ENCODE assay signal across 8 cellular contexts in genomic region chr6:45930419-45931059, GRCh38.
A peak's percentile ranks its signal among the peaks of the same experiment; 100 is the strongest.
DNase-seq lines count a peak whose midpoint lies in the region; ATAC-seq and TF ChIP-seq lines count a peak whose summit lies in the region.

No MANE protein-coding gene starts in this region.

- H3K4me1 Mint-ChIP-seq in HFFc6 (ENCODE audit: low read depth) = no peaks in the 10 kb centered on the region
- H3K4me1 Mint-ChIP-seq in naive thymus-derived CD4-positive, alpha-beta T cell = peaks cover 0 to 5% (median 0%) of the 10 kb centered on the region in 7 donors

- no peak overlapping the region for H3K27ac Mint-ChIP-seq in HFFc6
- H3K27ac Mint-ChIP-seq in naive thymus-derived CD4-positive, alpha-beta T cell = no peak overlapping the region

- no peak overlapping the region for H3K4me3 ChIP-seq in naive thymus-derived CD4-positive, alpha-beta T cell (ENCODE audit: low read length)

- TF ChIP-seq CTCF in C4-2B (conservative IDR thresholded peaks at IDR 0.05) (peak; percentile 98), HFFc6 (IDR thresholded peaks at IDR 0.05) (peak; percentile 97)

- H3K27ac ChIP-seq in C4-2B = no peak overlapping the region
- H3K27ac ChIP-seq in naive thymus-derived CD4-positive, alpha-beta T cell (ENCODE audit: low read depth, low read length) = no peak overlapping the region

- H3K36me3 ChIP-seq in naive thymus-derived CD4-positive, alpha-beta T cell (ENCODE audit: control insufficient read depth in 2 of 3, insufficient read depth in 3 of 3, low read length in 3 of 3) = no peaks in the 10 kb centered on the region

- peaks cover 26% of the 10 kb centered on the region for H3K27me3 Mint-ChIP-seq in HFFc6 (ENCODE audit: insufficient read depth)
- H3K27me3 Mint-ChIP-seq in naive thymus-derived CD4-positive, alpha-beta T cell = peaks cover 0 to 4% (median 0%) of the 10 kb centered on the region in 5 donors

- POLR2A ChIA-PET in naive thymus-derived CD4-positive, alpha-beta T cell (lab: Charles Lee) = no interaction called here

- DNase-seq in HFFc6 = peak; percentile 45
- DNase-seq in NOMO-1 treated with dmso at 0.1 percent for 144 hours (lab: John Stamatoyannopoulos, UW; ENCODE audit: unreplicated experiment) = peak; percentile 15
- DNase-seq in activated T-cell treated with anti-CD3 and anti-CD28 coated beads for 1 hour (ENCODE audit: low read depth) = peak; percentile 38
- peak in 8 of 9 donors; percentile 28 to 55 (median 43) for DNase-seq in naive thymus-derived CD4-positive, alpha-beta T cell
- peak; percentile 45 for DNase-seq in stimulated activated naive CD4-positive, alpha-beta T cell treated with Interleukin-2 at 50 U/mL for 16 hours (lab: John Stamatoyannopoulos, UW)

- H3K4me3 Mint-ChIP-seq in HFFc6 = no peak overlapping the region
- no peak overlapping the region for H3K4me3 Mint-ChIP-seq in naive thymus-derived CD4-positive, alpha-beta T cell

- ATAC-seq in esophagus mucosa (peak; percentile 57), HG02588 (IDR thresholded peaks at IDR 0.05; ENCODE audit: unreplicated experiment) (no peak)
- ATAC-seq in naive thymus-derived CD4-positive, alpha-beta T cell = peak; percentile 71

- H3K36me3 Mint-ChIP-seq in HFFc6 (ENCODE audit: low read depth) = no peaks in the 10 kb centered on the region
- no peaks in the 10 kb centered on the region for H3K36me3 Mint-ChIP-seq in naive thymus-derived CD4-positive, alpha-beta T cell

- no peaks in the 10 kb centered on the region for H3K9me3 Mint-ChIP-seq in HFFc6
- no peaks in the 10 kb centered on the region for H3K9me3 Mint-ChIP-seq in naive thymus-derived CD4-positive, alpha-beta T cell

- intact Hi-C loops in naive thymus-derived CD4-positive, alpha-beta T cell (cut with micrococcal nuclease) = loop anchor here (1.0 to 10.0 kb wide), 7 partner anchors 81 to 1114 kb away; partner anchors contain the start of genes ADGRF1 (in 1 of the 2) and ENPP4 (in 1 of the 2)

- H3K4me1 ChIP-seq in naive thymus-derived CD4-positive, alpha-beta T cell (ENCODE audit: control insufficient read depth in 2 of 2, insufficient read depth in 2 of 2, low read length in 2 of 2) = no peaks in the 10 kb centered on the region

- H3K27me3 ChIP-seq in naive thymus-derived CD4-positive, alpha-beta T cell (ENCODE audit: control insufficient read depth in 2 of 2, insufficient read depth in 2 of 2, low read length in 2 of 2) = no peaks in the 10 kb centered on the region

- CTCF ChIA-PET in naive thymus-derived CD4-positive, alpha-beta T cell (lab: Charles Lee) = interaction anchor here (0.6 to 2.2 kb wide), 18 partner anchors 8 to 1391 kb away, joined by 3 to 20 read pairs (median 4); partner anchors contain the start of gene ENPP4

- no peaks in the 10 kb centered on the region for H3K9me3 ChIP-seq in naive thymus-derived CD4-positive, alpha-beta T cell (ENCODE audit: control insufficient read depth in 2 of 3, low read length in 3 of 3)
